Comparison of ENCODE assay signal across 8 cellular contexts in the genomic region with DNA sequence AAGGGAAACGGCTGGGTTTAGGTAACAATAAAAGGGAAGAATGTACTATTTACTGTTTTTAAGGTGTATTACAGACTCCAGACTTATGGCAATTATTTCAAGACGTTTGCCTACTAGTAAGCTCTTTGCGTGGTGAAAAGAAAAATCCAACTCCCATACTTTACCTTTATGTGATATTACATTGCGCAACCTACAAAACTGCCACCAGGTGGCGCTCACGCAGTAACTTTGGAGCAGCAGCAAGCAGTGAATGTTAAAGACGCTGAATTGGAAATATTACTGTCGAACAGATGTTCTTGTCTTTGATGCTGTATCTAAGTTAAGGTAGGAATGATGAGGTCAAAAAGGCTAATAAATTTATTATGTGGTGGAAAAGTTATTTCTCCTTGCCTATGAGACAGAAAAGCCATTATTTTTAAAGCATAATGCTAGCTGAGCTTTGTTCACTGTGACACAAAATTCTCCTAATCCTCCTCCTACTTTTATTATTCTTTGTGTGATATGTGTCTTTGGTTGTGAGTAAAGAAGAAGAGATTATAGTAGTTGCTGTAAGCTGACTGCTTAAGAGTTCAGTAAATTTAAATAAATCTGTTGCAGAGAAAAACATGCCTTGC.
DNase-seq lines count a peak whose midpoint lies in the region; ATAC-seq and TF ChIP-seq lines count a peak whose summit lies in the region.

No MANE protein-coding gene starts in this region.

- WGBS in IMR-90 (ENCODE audit: extremely low coverage in 2 of 2, insufficient read length in 1 of 2), 2 experiments: 0% methylated on average over 4 of the region's 8 CpGs; no CpG with 5 or more reads in 1 of the 2 experiments

- H3K23ac ChIP-seq in IMR-90 (ENCODE audit: low read depth, low read length): no peak overlapping the region

- no peak overlapping the region for H2BK15ac ChIP-seq in IMR-90 (ENCODE audit: low read depth, low read length)

- no peak overlapping the region for H2BK5ac ChIP-seq in IMR-90 (ENCODE audit: low read depth, low read length, poor library complexity, severe bottlenecking)

- H3K18ac ChIP-seq in IMR-90 (ENCODE audit: low read depth, low read length): no peak overlapping the region

- H3K4me1 ChIP-seq in IMR-90 (ENCODE audit: control insufficient read depth, insufficient read depth, low read length) (no peaks in the 10 kb centered on the region), RWPE2 (ENCODE audit: insufficient read depth, poor library complexity, severe bottlenecking) (no peaks in the 10 kb centered on the region), uterus (no peaks in the 10 kb centered on the region)

- CTCF ChIA-PET in IMR-90 (lab: Yijun Ruan, JAX): interaction anchor here (0.6 to 1.8 kb wide), 8 partner anchors 10 to 1782 kb away, joined by 3 to 11 read pairs (median 4); no protein-coding TSS in a partner anchor

- H3K4me3 ChIP-seq in IMR-90 (ENCODE audit: insufficient read depth, low read depth, low read length) (no peak overlapping the region), RWPE2 (ENCODE audit: severe bottlenecking) (no peak overlapping the region), uterus (no peak overlapping the region)

- intact Hi-C loops in IMR-90 (cut with micrococcal nuclease): loop anchor here (1.0 to 5.0 kb wide), 6 partner anchors 316 to 1663 kb away; no protein-coding TSS in a partner anchor
- intact Hi-C loops in posterior vena cava (cut with DNase I): no loop called here
- intact Hi-C loops in uterus (cut with DNase I; ENCODE audit: low total_unique reads): no loop called here

- dilution Hi-C loops in IMR-90 (cut with HindIII; ENCODE audit: low sequenced_read_pairs, unreplicated experiment): no loop called here

- no peaks in the 10 kb centered on the region for H3K9me3 ChIP-seq in IMR-90 (ENCODE audit: control insufficient read depth, insufficient read depth, low read length)
- no peaks in the 10 kb centered on the region for H3K9me3 ChIP-seq in RWPE2 (ENCODE audit: severe bottlenecking)
- H3K9me3 ChIP-seq in uterus: no peaks in the 10 kb centered on the region

- H3K14ac ChIP-seq in IMR-90 (replicated peaks; ENCODE audit: low read depth, low read length): no peak overlapping the region

- no peak overlapping the region for H2BK20ac ChIP-seq in IMR-90 (ENCODE audit: low read depth, low read length)

- ATAC-seq in GM21619 (IDR thresholded peaks at IDR 0.05; ENCODE audit: unreplicated experiment) (peak; percentile 93), IMR-90 (ENCODE audit: low read depth) (peak; percentile 77), RWPE2 (ENCODE audit: low read depth) (peak; percentile 72; the same call in 2 of the 3 replicates)

- no peaks in the 10 kb centered on the region; the same call in 1 of the 2 replicates for H3K9me1 ChIP-seq in IMR-90 (ENCODE audit: insufficient read depth, low read length)

- no peak overlapping the region for H2AK5ac ChIP-seq in IMR-90 (ENCODE audit: low read depth, low read length)

- no peak overlapping the region for H4K5ac ChIP-seq in IMR-90 (ENCODE audit: low read depth, low read length)

- no peak overlapping the region for H3K9ac ChIP-seq in IMR-90 (ENCODE audit: low read depth, low read length)

- no peak for TF ChIP-seq POLR2A in IMR-90 (IDR thresholded peaks at IDR 0.05; ENCODE audit: low read depth, low read length)
- no peak for TF ChIP-seq POLR2A in uterus (IDR thresholded peaks at IDR 0.05)

- no peak overlapping the region for H2AFZ ChIP-seq in IMR-90 (replicated peaks; ENCODE audit: low read length, poor library complexity)

- no peak overlapping the region for H3K56ac ChIP-seq in IMR-90 (ENCODE audit: extremely low read depth, insufficient read depth, low read length)

- DNase-seq in GM03348 (ENCODE audit: low spot score) (peak; percentile 72), IMR-90 (peak; percentile 72), RWPE2 (ENCODE audit: low spot score) (no peak), glomerular endothelial cell (ENCODE audit: extremely low read depth, low read depth, low spot score) (peak; percentile 25), posterior vena cava (ENCODE audit: low spot score) (peak; percentile 91), uterus (peak; percentile 56 to 64)
- peak; percentile 9 to 40 (median 32) for DNase-seq in activated naive CD4-positive, alpha-beta T cell (lab: John Stamatoyannopoulos, UW)

- peak; percentile 90 for TF ChIP-seq RAD21 in IMR-90 (IDR thresholded peaks at IDR 0.05; ENCODE audit: low read length)

- no peak overlapping the region for H4K8ac ChIP-seq in IMR-90 (ENCODE audit: low read depth in 2 of 2, low read length in 2 of 2)

- H3K4me2 ChIP-seq in IMR-90 (ENCODE audit: low read depth, low read length): no peak overlapping the region

- no TSS peak for BruUV-seq in IMR-90 (replicated peaks; lab: Mats Ljungman, UMichigan)

- POLR2A ChIA-PET in IMR-90 (lab: Charles Lee; ENCODE audit: unreplicated experiment): no interaction called here

- H3K27ac ChIP-seq in IMR-90 (ENCODE audit: insufficient read depth, low read length): no peak overlapping the region
- no peak overlapping the region for H3K27ac ChIP-seq in RWPE2 (ENCODE audit: poor library complexity, severe bottlenecking)
- no peak overlapping the region for H3K27ac ChIP-seq in uterus

- H2BK120ac ChIP-seq in IMR-90 (ENCODE audit: low read depth, low read length): no peak overlapping the region

- no peaks in the 10 kb centered on the region for H3K36me3 ChIP-seq in IMR-90 (ENCODE audit: control insufficient read depth, insufficient read depth, low read length)
- H3K36me3 ChIP-seq in RWPE2 (ENCODE audit: low read depth): no peaks in the 10 kb centered on the region
- no peaks in the 10 kb centered on the region for H3K36me3 ChIP-seq in uterus

- in situ Hi-C loops in IMR-90 (cut with MboI; ENCODE audit: low sequenced_read_pairs): loop anchor here (10.0 to 25.0 kb wide), 2 partner anchors 381 to 1669 kb away; no protein-coding TSS in a partner anchor

- H4K20me1 ChIP-seq in IMR-90 (ENCODE audit: insufficient read depth, low read length): no peaks in the 10 kb centered on the region

- H3K4ac ChIP-seq in IMR-90 (ENCODE audit: low read depth, low read length): no peak overlapping the region

- no peaks in the 10 kb centered on the region for H3K27me3 ChIP-seq in IMR-90 (ENCODE audit: control insufficient read depth, insufficient read depth, low read length)
- no peaks in the 10 kb centered on the region for H3K27me3 ChIP-seq in RWPE2 (ENCODE audit: insufficient read depth, poor library complexity, severe bottlenecking)
- H3K27me3 ChIP-seq in uterus: no peaks in the 10 kb centered on the region

- no peak overlapping the region for H4K91ac ChIP-seq in IMR-90 (ENCODE audit: insufficient read depth, low read depth, low read length)

- TF ChIP-seq CTCF in IMR-90 (conservative IDR thresholded peaks at IDR 0.05; ENCODE audit: low read depth, low read length) (peak; percentile 91), RWPE2 (IDR thresholded peaks at IDR 0.05; ENCODE audit: poor library complexity, severe bottlenecking) (peak; percentile 88), uterus (IDR thresholded peaks at IDR 0.05) (peak; percentile 57 to 77 (median 66))

- no peak overlapping the region for H2AK9ac ChIP-seq in IMR-90 (replicated peaks; ENCODE audit: low read depth, low read length, poor library complexity)

- H3K79me1 ChIP-seq in IMR-90 (ENCODE audit: low read depth in 1 of 2, low read length in 2 of 2): no peaks in the 10 kb centered on the region

TF ChIP-seq in IMR-90, 13 proteins besides CTCF, POLR2A, EP300 and RAD21:
- TF ChIP-seq SMC3 (IDR thresholded peaks at IDR 0.05; ENCODE audit: low read depth, low read length): peak; percentile 96
- TF ChIP-seq MXI1 (IDR thresholded peaks at IDR 0.05; ENCODE audit: borderline replicate concordance, low read depth, low read length): no peak
- TF ChIP-seq FOS (IDR thresholded peaks at IDR 0.05; ENCODE audit: low read depth, low read length): no peak
- no peak for TF ChIP-seq CHD1 (IDR thresholded peaks at IDR 0.05; ENCODE audit: low read depth, low read length)
- no peak for TF ChIP-seq NFE2L2 (IDR thresholded peaks at IDR 0.05; ENCODE audit: low read depth, low read length)
- peak; percentile 100 for TF ChIP-seq CEBPB (IDR thresholded peaks at IDR 0.05; ENCODE audit: low read depth, low read length)
